8 cellular contexts compared by ENCODE assay signal in the genomic region with DNA sequence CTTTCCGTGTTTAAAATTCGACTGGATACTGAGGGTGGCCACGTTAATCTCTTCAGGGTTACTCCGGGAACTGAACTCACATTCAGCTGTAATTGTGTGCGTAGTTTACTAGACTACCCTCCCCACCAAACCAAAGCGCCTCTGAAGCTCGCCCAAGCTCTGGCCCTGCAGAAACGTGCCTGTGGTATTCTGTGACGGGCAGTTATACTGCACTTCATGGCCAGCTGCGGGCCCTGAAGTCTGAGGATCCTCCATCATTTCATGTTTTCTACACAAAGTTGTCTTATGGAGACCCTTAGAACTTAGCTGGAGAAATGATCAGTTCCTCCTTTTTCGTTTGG. TPM values are rescaled to one million over a fixed set of nuclear protein-coding genes. Genes with fewer than 3 reads are reported as not detected.
DNase-seq lines count a peak whose midpoint lies in the region; ATAC-seq, FAIRE-seq and TF ChIP-seq lines count a peak whose summit lies in the region.

No MANE protein-coding gene starts in this region.

- peak overlapping the region; percentile 91 for H3K4me2 ChIP-seq in K562 (ENCODE audit: insufficient read depth, low read length)

- no peak for TF ChIP-seq EP300 in K562 (IDR thresholded peaks at IDR 0.05; ENCODE audit: low read length)

- H3K27me3 ChIP-seq in HUES48 (ENCODE audit: control insufficient read depth, insufficient read depth, low read length) (no peaks in the 10 kb centered on the region), K562 (ENCODE audit: control insufficient read depth in 2 of 2, insufficient read depth in 2 of 2, low read length in 2 of 2) (no peaks in the 10 kb centered on the region)

- peaks cover 25% of the 10 kb centered on the region for H3K79me2 ChIP-seq in K562 (ENCODE audit: control insufficient read depth, insufficient read depth, low read length)

- H3K36me3 Mint-ChIP-seq in memory B cell, result peaks cover 27% of the 10 kb centered on the region

- H3K4me1 ChIP-seq in HUES48 (ENCODE audit: control insufficient read depth, insufficient read depth, low read length), result no peaks in the 10 kb centered on the region
- H3K4me1 ChIP-seq in K562 (replicated peaks in 1 of 2; ENCODE audit: control insufficient read depth in 2 of 2, insufficient read depth in 2 of 2, low read length in 2 of 2), result peaks cover 4 to 13% of the 10 kb centered on the region in 2 experiments; a peak in 3 of 5 replicates

- no peaks in the 10 kb centered on the region for H4K20me1 ChIP-seq in K562 (replicated peaks; ENCODE audit: control insufficient read depth, insufficient read depth, low read length)

- H3K9me1 ChIP-seq in K562 (ENCODE audit: control insufficient read depth, insufficient read depth, low read length), result no peaks in the 10 kb centered on the region

- H3K4me3 ChIP-seq in HUES48 (ENCODE audit: low read depth, low read length), result peak overlapping the region; percentile 93
- peak overlapping the region; percentile 85 for H3K4me3 ChIP-seq in K562

- peak overlapping the region; percentile 71 for H3K9ac ChIP-seq in HUES48 (ENCODE audit: low read depth, low read length)
- H3K9ac ChIP-seq in K562 (ENCODE audit: insufficient read depth in 1 of 2, low read depth in 2 of 2, low read length in 2 of 2), result peak overlapping the region; percentile 72 to 91; a peak in 3 of 4 replicates

- no peak overlapping the region for H3K27ac ChIP-seq in HUES48 (ENCODE audit: low read depth, low read length)
- peak overlapping the region; percentile 60 for H3K27ac ChIP-seq in K562 (ENCODE audit: extremely low read depth, low read depth, low read length)

- no TSS peak for BruUV-seq in K562 (replicated peaks; lab: Mats Ljungman, UMichigan)

- peak; percentile 53 for ATAC-seq in K562
- peak; percentile 5 for ATAC-seq in memory B cell (ENCODE audit: low read depth)
- ATAC-seq in GM18870 (IDR thresholded peaks at IDR 0.05; ENCODE audit: unreplicated experiment), result no peak

- H3K36me3 ChIP-seq in HUES48 (ENCODE audit: control insufficient read depth, insufficient read depth, low read length) (peaks cover 5% of the 10 kb centered on the region), K562 (ENCODE audit: control insufficient read depth, insufficient read depth, low read length) (peaks cover 8% of the 10 kb centered on the region; the same call in 2 of the 3 replicates)

- FAIRE-seq in GM12891 (lab: Jason Lieb, UNC) (no peak), K562 (lab: Jason Lieb, UNC) (no peak)

- in situ Hi-C loops in K562 (cut with MboI), result no loop called here

- peak overlapping the region; percentile 96 for H3K27ac Mint-ChIP-seq in memory B cell

- H3K4me1 Mint-ChIP-seq in memory B cell, result peaks cover 22% of the 10 kb centered on the region

- intact Hi-C loops in K562 (cut with micrococcal nuclease), result loop anchor here (1.0 to 5.0 kb wide), 2 partner anchors 50 to 93 kb away; a partner anchor contains a TSS

- peaks cover 65% of the 10 kb centered on the region for H3K9me3 ChIP-seq in HUES48 (ENCODE audit: control insufficient read depth, insufficient read depth, low read length)
- H3K9me3 ChIP-seq in K562 (replicated peaks; ENCODE audit: control insufficient read depth, insufficient read depth, low read depth, low read length), result peaks cover 7% of the 10 kb centered on the region

- H3K9me3 Mint-ChIP-seq in memory B cell, result peaks cover 7% of the 10 kb centered on the region

- CTCF ChIA-PET in K562 (lab: Yijun Ruan, JAX; ENCODE audit: low intra/inter-chr PET ratio), result no interaction called here

- no peak for TF ChIP-seq RAD21 in K562 (CRISPR knock-in tag; conservative IDR thresholded peaks at IDR 0.05 in 1 of 2, IDR thresholded peaks at IDR 0.05 in 1 of 2)

- DNase-seq in GM12891 (ENCODE audit: insufficient read length, low spot score), result no peak
- DNase-seq in K562 (ENCODE audit: extremely low read depth in 1 of 4, low spot score in 3 of 4), result no peak
- no peak for DNase-seq in memory B cell (ENCODE audit: low spot score in 2 of 2)
- DNase-seq in NK-92 treated with Interleukin-12 subunit alpha and Interleukin-12 subunit beta, amount 100 ng/mL, for 24 hours (lab: John Stamatoyannopoulos, UW), result no peak
- DNase-seq in activated CD8-positive, alpha-beta memory T cell treated with anti-CD3 and anti-CD28 coated beads for 24 hours, result no peak
- no peak for DNase-seq in DMS79 (lab: John Stamatoyannopoulos, UW)

- H3K4me3 Mint-ChIP-seq in memory B cell, result peak overlapping the region; percentile 90

- POLR2A ChIA-PET in K562 (lab: Yijun Ruan, JAX), result interaction anchor here (0.7 to 3.0 kb wide), 6 partner anchors 10 to 144 kb away, joined by 3 to 8 read pairs (median 3); a partner anchor contains a TSS

- WGBS in K562 (ENCODE audit: insufficient coverage, low coverage, missing lambda C conversion rate), result 3% methylated on average over 11 of the region's 11 CpGs

- peak overlapping the region; percentile 100 for H2AFZ ChIP-seq in K562 (ENCODE audit: low read depth, low read length)

- TF ChIP-seq CTCF in K562 (IDR thresholded peaks at IDR 0.05 in 2 of 3, conservative IDR thresholded peaks at IDR 0.05 in 1 of 3; ENCODE audit: insufficient read depth in 2 of 3, low read depth in 1 of 3, low read length in 3 of 3), result no peak

- no peaks in the 10 kb centered on the region for H3K27me3 Mint-ChIP-seq in memory B cell

- TF ChIP-seq POLR2A in GM12891 (IDR thresholded peaks at IDR 0.05; ENCODE audit: low read depth, low read length), result no peak
- no peak for TF ChIP-seq POLR2A in K562 (conservative IDR thresholded peaks at IDR 0.05)

TF ChIP-seq in GM12891, 5 proteins besides CTCF, POLR2A, EP300 and RAD21 (continues in another document):
- peak; percentile 35; the same call in 1 of the 2 replicates for TF ChIP-seq SPI1 (IDR thresholded peaks at IDR 0.05; ENCODE audit: low read depth, low read length)

TF ChIP-seq in K562, 482 proteins besides CTCF, POLR2A, EP300 and RAD21 (continues in another document):
- TF ChIP-seq ZKSCAN8 (CRISPR knock-in tag; IDR thresholded peaks at IDR 0.05), result no peak

RNA-seq across cellular contexts. Expression of a gene that starts 0.7 kb away (rescaled TPM):
- 8.2 TPM for polyA plus RNA-seq in GM12891 (2012; ENCODE audit: low read depth, missing spikeins)
- total RNA-seq in K562 (2011; cell fraction: chromatin; rRNA removed; ENCODE audit: low replicate concordance), result 32.8 and 42.5 TPM in 2 replicates
- 33.4 TPM in 2 replicates for total RNA-seq in K562 (2011; cell fraction: nucleolus; rRNA removed)
- 33.9 and 38.7 TPM in 2 replicates for total RNA-seq in K562 (2011; cell fraction: nucleoplasm; rRNA removed)
- total RNA-seq in K562 (2014; rRNA removed) (10.8 and 13.4 TPM in 2 replicates), K562 (2014; rRNA removed; fragmentation: Illumina TruSeq; extraction: Trizol) (6.4 and 8.1 TPM in 2 replicates), K562 (2015; rRNA removed; fragmentation: Illumina TruSeq; extraction: Trizol) (6.7 and 9.9 TPM in 2 replicates), K562 (2021) (14.1 and 14.3 TPM in 2 replicates)
- polyA plus RNA-seq in K562 (2011; rRNA removed) (6.6 and 8.0 TPM in 2 replicates), K562 (2014; fragmentation: Illumina TruSeq; extraction: Trizol) (4.5 and 4.8 TPM in 2 replicates), K562 (2014; fragmentation: Nextera tagmentation; extraction: Ambion mirVana) (1 to 10 TPM; 1.2 to 1.4 TPM), K562 (2014; rRNA removed) (12.0 and 14.9 TPM in 2 replicates)
- 5.7 and 13.9 TPM in 2 replicates for polyA plus RNA-seq in K562 (2011; cell fraction: cytosol; rRNA removed)
- polyA plus RNA-seq in K562 (2011; cell fraction: nucleus; rRNA removed), result 10.3 and 16.6 TPM in 2 replicates
- 6.1 and 9.9 TPM in 2 replicates for polyA plus RNA-seq in K562 (2012)
- 7.4 and 7.6 TPM in 2 replicates for polyA minus RNA-seq in K562 (2011; rRNA and poly(A)+ RNA removed)
- 10.3 and 17.4 TPM in 2 replicates for polyA minus RNA-seq in K562 (2011; cell fraction: cytosol; rRNA and poly(A)+ RNA removed)
- 14.8 and 16.3 TPM in 2 replicates for polyA minus RNA-seq in K562 (2011; cell fraction: nucleus; rRNA and poly(A)+ RNA removed)

RNA-seq across cellular contexts. Expression of a gene that starts 30.7 kb away (rescaled TPM):
- 1.5 TPM for polyA plus RNA-seq in GM12891 (2012; ENCODE audit: low read depth, missing spikeins)
- 3.0 and 4.3 TPM in 2 replicates for total RNA-seq in K562 (2011; cell fraction: chromatin; rRNA removed; ENCODE audit: low replicate concordance)
- 2.0 and 2.9 TPM in 2 replicates for total RNA-seq in K562 (2011; cell fraction: nucleolus; rRNA removed)
- total RNA-seq in K562 (2011; cell fraction: nucleoplasm; rRNA removed), result 2.4 and 3.7 TPM in 2 replicates
- total RNA-seq in K562 (2014; rRNA removed) (0.45 and 0.82 TPM in 2 replicates), K562 (2014; rRNA removed; fragmentation: Illumina TruSeq; extraction: Trizol) (1.1 TPM in 2 replicates), K562 (2015; rRNA removed; fragmentation: Illumina TruSeq; extraction: Trizol) (0.60 and 1.1 TPM in 2 replicates), K562 (2021) (0.51 and 0.60 TPM in 2 replicates)
- polyA plus RNA-seq in K562 (2011; rRNA removed) (0.16 and 0.46 TPM in 2 replicates), K562 (2014; fragmentation: Illumina TruSeq; extraction: Trizol) (0.48 and 0.55 TPM in 2 replicates), K562 (2014; fragmentation: Nextera tagmentation; extraction: Ambion mirVana) (under 1 TPM; 0.68 to 0.84 TPM), K562 (2014; rRNA removed) (0.28 and 0.69 TPM in 2 replicates)
- polyA plus RNA-seq in K562 (2011; cell fraction: cytosol; rRNA removed), result 0.03 and 0.06 TPM in 2 replicates
- polyA plus RNA-seq in K562 (2011; cell fraction: nucleus; rRNA removed), result 0.26 and 0.39 TPM in 2 replicates
- 0.23 and 1.1 TPM in 2 replicates for polyA plus RNA-seq in K562 (2012)
- 0.33 and 0.70 TPM in 2 replicates for polyA minus RNA-seq in K562 (2011; rRNA and poly(A)+ RNA removed)
- polyA minus RNA-seq in K562 (2011; cell fraction: cytosol; rRNA and poly(A)+ RNA removed), result 0.10 TPM in 1 of 2 replicates, not detected in the other
- polyA minus RNA-seq in K562 (2011; cell fraction: nucleus; rRNA and poly(A)+ RNA removed), result 0.44 and 0.67 TPM in 2 replicates

RNA-seq across cellular contexts. Expression of a gene that starts 50.5 kb away (rescaled TPM):
- 9.1 TPM for polyA plus RNA-seq in GM12891 (2012; ENCODE audit: low read depth, missing spikeins)
- 38.3 and 67.7 TPM in 2 replicates for total RNA-seq in K562 (2011; cell fraction: chromatin; rRNA removed; ENCODE audit: low replicate concordance)
- total RNA-seq in K562 (2011; cell fraction: nucleolus; rRNA removed), result 19.2 and 22.2 TPM in 2 replicates
- total RNA-seq in K562 (2011; cell fraction: nucleoplasm; rRNA removed), result 37.5 and 45.3 TPM in 2 replicates
- 7.4 and 9.1 TPM in 2 replicates for total RNA-seq in K562 (2014; rRNA removed)
- total RNA-seq in K562 (2014; rRNA removed; fragmentation: Illumina TruSeq; extraction: Trizol), result 19.2 and 19.7 TPM in 2 replicates
- total RNA-seq in K562 (2015; rRNA removed; fragmentation: Illumina TruSeq; extraction: Trizol), result 16.2 and 16.7 TPM in 2 replicates
- total RNA-seq in K562 (2021), result 10.3 and 11.1 TPM in 2 replicates
- 21.8 and 24.3 TPM in 2 replicates for polyA plus RNA-seq in K562 (2011; rRNA removed)
- 4.4 and 4.6 TPM in 2 replicates for polyA plus RNA-seq in K562 (2011; cell fraction: cytosol; rRNA removed)
- 26.9 and 28.8 TPM in 2 replicates for polyA plus RNA-seq in K562 (2011; cell fraction: nucleus; rRNA removed)
- 10.9 and 12.7 TPM in 2 replicates for polyA plus RNA-seq in K562 (2012)
- polyA plus RNA-seq in K562 (2014; fragmentation: Illumina TruSeq; extraction: Trizol), result 11.6 and 12.1 TPM in 2 replicates
- 10 to 100 TPM in 1 of 2 experiments, 1 to 10 TPM in 1; 8.8 to 12.1 TPM for polyA plus RNA-seq in K562 (2014; fragmentation: Nextera tagmentation; extraction: Ambion mirVana)
- 12.2 and 12.8 TPM in 2 replicates for polyA plus RNA-seq in K562 (2014; rRNA removed)
- 29.6 and 36.3 TPM in 2 replicates for polyA minus RNA-seq in K562 (2011; rRNA and poly(A)+ RNA removed)
- polyA minus RNA-seq in K562 (2011; cell fraction: cytosol; rRNA and poly(A)+ RNA removed), result 5.9 and 6.3 TPM in 2 replicates
- 14.3 and 29.9 TPM in 2 replicates for polyA minus RNA-seq in K562 (2011; cell fraction: nucleus; rRNA and poly(A)+ RNA removed)
